Comparison of ENCODE assay signal across 13 cellular contexts in genomic region chr1:52629021-52629643, GRCh38. TPM values are rescaled to one million over a fixed set of nuclear protein-coding genes. Genes with fewer than 3 reads are reported as not detected.
DNase-seq lines count a peak whose midpoint lies in the region; ATAC-seq and TF ChIP-seq lines count a peak whose summit lies in the region.
"Had no signal": no experiment of that assay in that cellular context is flagged by ENCODE, and none has a peak within 500 bp of the region (broad histone marks: within the 10 kb centered on the region; RNA-seq: fewer than 3 reads in every experiment).

No MANE protein-coding gene starts in this region.

- no peaks in the 10 kb centered on the region for H3K9me2 ChIP-seq in hepatocyte (replicated peaks; ENCODE audit: insufficient read depth)

- ATAC-seq in naive B cell (ENCODE audit: low read depth in 2 of 2) (no peak), HG03025 (IDR thresholded peaks at IDR 0.05; ENCODE audit: low FRiP score, unreplicated experiment) (no peak)
- ATAC-seq: natural killer cell treated with Interleukin-12 subunit alpha and Interleukin-12 subunit beta and Interleukin-15 and Interleukin-18, amount 100 ng/mL, for 72 hours had no signal

- TF ChIP-seq CTCF in hepatocyte (IDR thresholded peaks at IDR 0.05; ENCODE audit: poor library complexity), result no peak

- H3K4me3 ChIP-seq in hepatocyte, result no peak overlapping the region

- no peak overlapping the region for H3K4me2 ChIP-seq in hepatocyte

- H3K27me3 ChIP-seq in hepatocyte, result peaks cover 17% of the 10 kb centered on the region

- DNase-seq in ACHN (peak; percentile 16), HT1080 (ENCODE audit: low read depth) (peak; percentile 7), cerebellum (ENCODE audit: low spot score) (peak; percentile 20), naive B cell (no peak), hepatocyte (ENCODE audit: low spot score) (no peak), 8988T (no peak), RPMI8226 (no peak)
- DNase-seq: NCI-H82 had no signal

- H3K27ac Mint-ChIP-seq in naive B cell, result peak overlapping the region in 3 of 6 donors; percentile 71 to 86 (median 76)
- H3K27ac Mint-ChIP-seq: activated T-helper 2 cell treated with anti-CD3 and anti-CD28 coated beads, Interferon-gamma antibody, Interleukin-2, Interleukin-4, amounts not matched to agents 10 μg/mL and 5 μg/mL and 100 μg/mL, durations not matched to agents 14 hours and 24 hours and 36 hours; natural killer cell treated with Interleukin-12 subunit alpha and Interleukin-12 subunit beta and Interleukin-15 and Interleukin-18, amount 100 ng/mL, for 72 hours had no signal

- H3K27me3 Mint-ChIP-seq in naive B cell, result no peaks in the 10 kb centered on the region
- H3K27me3 Mint-ChIP-seq: natural killer cell treated with Interleukin-12 subunit alpha and Interleukin-12 subunit beta and Interleukin-15 and Interleukin-18, amount 100 ng/mL, for 72 hours had no signal

- H2AFZ ChIP-seq in hepatocyte, result no peak overlapping the region

- no peaks in the 10 kb centered on the region for H3K9me3 Mint-ChIP-seq in naive B cell
- H3K9me3 Mint-ChIP-seq: activated T-helper 2 cell treated with anti-CD3 and anti-CD28 coated beads, Interferon-gamma antibody, Interleukin-2, Interleukin-4, amounts not matched to agents 10 μg/mL and 5 μg/mL and 100 μg/mL, durations not matched to agents 14 hours and 24 hours and 36 hours; natural killer cell treated with Interleukin-12 subunit alpha and Interleukin-12 subunit beta and Interleukin-15 and Interleukin-18, amount 100 ng/mL, for 72 hours had no signal

- WGBS in hepatocyte (ENCODE audit: low lambda C conversion rate, missing lambda C conversion rate), result 48% methylated on average over 12 of the region's 12 CpGs

- no peaks in the 10 kb centered on the region for H4K20me1 ChIP-seq in hepatocyte (ENCODE audit: insufficient read depth, poor library complexity, severe bottlenecking)

- peak overlapping the region in 5 of 8 donors; percentile 3 to 72 (median 53) for H3K4me3 Mint-ChIP-seq in naive B cell
- H3K4me3 Mint-ChIP-seq: natural killer cell treated with Interleukin-12 subunit alpha and Interleukin-12 subunit beta and Interleukin-15 and Interleukin-18, amount 100 ng/mL, for 72 hours had no signal

- H3K4me1 ChIP-seq in hepatocyte (ENCODE audit: insufficient read depth), result peaks cover 9% of the 10 kb centered on the region

- H3K36me3 ChIP-seq in hepatocyte (replicated peaks; ENCODE audit: insufficient read depth, low read depth), result no peaks in the 10 kb centered on the region

- H3K36me3 Mint-ChIP-seq in naive B cell, result peaks cover 0 to 6% of the 10 kb centered on the region in 2 donors
- H3K36me3 Mint-ChIP-seq: natural killer cell treated with Interleukin-12 subunit alpha and Interleukin-12 subunit beta and Interleukin-15 and Interleukin-18, amount 100 ng/mL, for 72 hours had no signal

- in situ Hi-C loops in ACHN (cut with HindIII; ENCODE audit: low pct_ligation_motif_present, low pct_unique_long_range_greater_than_20kb, low sequenced_read_pairs), result no loop called here

- peaks cover 49 to 74% (median 58%) of the 10 kb centered on the region in 3 donors for H3K4me1 Mint-ChIP-seq in naive B cell

- no peak overlapping the region for H3K27ac ChIP-seq in hepatocyte

- no peaks in the 10 kb centered on the region for H3K9me3 ChIP-seq in hepatocyte (ENCODE audit: low read depth)

- no peaks in the 10 kb centered on the region for H3K79me2 ChIP-seq in hepatocyte

RNA-seq across cellular contexts. Expression of gene SHISAL2A, which starts 3.8 kb away (rescaled TPM):
- not detected in 2 replicates for total RNA-seq in HT1080 (2014; rRNA removed; shearing (Covaris generic))
- not detected in 2 replicates for polyA plus RNA-seq in HT1080 (2015; cell fraction: cytosol; rRNA removed)
- polyA plus RNA-seq in HT1080 (2015; cell fraction: nucleus; rRNA removed), result not detected in 2 replicates
- total RNA-seq in cerebellum (not detected), hepatocyte (0.47 and 1.5 TPM in 2 replicates)
- polyA plus RNA-seq in naive B cell (ENCODE audit: low read depth in 6 of 6) (10 to 100 TPM in 5 of 6 donors, 1 to 10 TPM in 1; 7.4 to 19.6 (median 15.7) TPM), hepatocyte (0.89 and 0.97 TPM in 2 replicates)
- total RNA-seq: dermis microvascular lymphatic vessel endothelial cell, urinary bladder had no signal

RNA-seq across cellular contexts. Expression of gene GPX7, which starts 27.0 kb away (rescaled TPM):
- total RNA-seq in HT1080 (2014; rRNA removed; shearing (Covaris generic)), result not detected in 2 replicates
- not detected in 2 replicates for polyA plus RNA-seq in HT1080 (2015; cell fraction: cytosol; rRNA removed)
- not detected in 2 replicates for polyA plus RNA-seq in HT1080 (2015; cell fraction: nucleus; rRNA removed)
- total RNA-seq in cerebellum, result 29.5 TPM
- 10 to 100 TPM; 22.2 to 49.8 (median 34.8) TPM for polyA plus RNA-seq in naive B cell (ENCODE audit: low read depth in 6 of 6)
- total RNA-seq in hepatocyte, result 76.3 and 78.9 TPM in 2 replicates
- 56.4 and 58.0 TPM in 2 replicates for polyA plus RNA-seq in hepatocyte

Comparison
In these comparisons a context has a peak if more than half of its experiments do, and no peak if none do; other contexts are left out.
1. DNase-seq: peak in ACHN (single experiment), HT1080 (single experiment) and cerebellum (single experiment); none in naive B cell (single experiment), hepatocyte (single experiment), 8988T (single experiment) and RPMI8226 (single experiment).
2. RNA of gene GPX7, which starts 27.0 kb away (total RNA-seq): 76.3 to 78.9 TPM in hepatocyte and 29.5 TPM in cerebellum (single experiment); not detected in HT1080; every median in the first group is over 10 times any median in the second.